In genomic region chr16:66844009-66844341, GRCh38 we compare ENCODE assay signal across 9 cellular contexts. TPM values are rescaled to one million over a fixed set of nuclear protein-coding genes. Genes with fewer than 3 reads are reported as not detected.
DNase-seq lines count a peak whose midpoint lies in the region; ATAC-seq and TF ChIP-seq lines count a peak whose summit lies in the region.
"Had no signal": no experiment of that assay in that cellular context is flagged by ENCODE, and none has a peak within 500 bp of the region (broad histone marks: within the 10 kb centered on the region; RNA-seq: fewer than 3 reads in every experiment).

No MANE protein-coding gene starts in this region.

- H3K9me3 Mint-ChIP-seq in stimulated activated naive CD8-positive, alpha-beta T cell treated with anti-CD3 and anti-CD28 coated beads, Interleukin-15, Interleukin-2, amounts not matched to agents 100 ng/mL and 50 ng/mL, for 24 hours, result no peaks in the 10 kb centered on the region
- H3K9me3 Mint-ChIP-seq in effector memory CD8-positive, alpha-beta T cell, result no peaks in the 10 kb centered on the region

- H3K79me2 ChIP-seq in neural cell (replicated peaks; ENCODE audit: insufficient read depth, low read length), result no peaks in the 10 kb centered on the region

- H3F3A ChIP-seq in neural cell (ENCODE audit: insufficient read depth, low read length, poor library complexity, severe bottlenecking), result no peaks in the 10 kb centered on the region

- no peak for DNase-seq in stimulated activated naive CD8-positive, alpha-beta T cell treated with anti-CD3 and anti-CD28 coated beads, Interleukin-15, Interleukin-2, amounts not matched to agents 100 U/mL and 50 U/mL, for 24 hours
- no peak for DNase-seq in effector memory CD8-positive, alpha-beta T cell
- DNase-seq in NCI-H146 (lab: John Stamatoyannopoulos, UW), result no peak
- no peak for DNase-seq in midbrain (lab: John Stamatoyannopoulos, UW)
- no peak for DNase-seq in SW480 (ENCODE audit: low spot score)
- DNase-seq: NCI-H226 had no signal

- H3K9me2 ChIP-seq in neural cell (ENCODE audit: insufficient read depth, low read length), result no peaks in the 10 kb centered on the region

- no peak for TF ChIP-seq EP300 in neural cell (conservative IDR thresholded peaks at IDR 0.05; ENCODE audit: poor library complexity, severe bottlenecking)

- no peaks in the 10 kb centered on the region for H4K20me1 ChIP-seq in neural cell (ENCODE audit: insufficient read depth)

- TF ChIP-seq RAD21 in neural cell (conservative IDR thresholded peaks at IDR 0.05), result no peak

- TF ChIP-seq CTCF in neural cell (IDR thresholded peaks at IDR 0.05; ENCODE audit: poor library complexity, severe bottlenecking), result no peak

- H2AFZ ChIP-seq in neural cell (ENCODE audit: low read depth, low read length), result no peak overlapping the region

- peaks cover 55% of the 10 kb centered on the region for H3K27me3 Mint-ChIP-seq in stimulated activated naive CD8-positive, alpha-beta T cell treated with anti-CD3 and anti-CD28 coated beads, Interleukin-15, Interleukin-2, amounts not matched to agents 100 ng/mL and 50 ng/mL, for 24 hours
- peaks cover 40 to 82% of the 10 kb centered on the region in 2 donors for H3K27me3 Mint-ChIP-seq in effector memory CD8-positive, alpha-beta T cell

- H3K4me3 ChIP-seq in neural cell (ENCODE audit: low read length), result peak overlapping the region; percentile 69

- no peak overlapping the region for H3K9ac ChIP-seq in neural cell (ENCODE audit: low read length)

- H3K36me3 ChIP-seq in neural cell (ENCODE audit: insufficient read depth, low read length), result no peaks in the 10 kb centered on the region

- ATAC-seq in stimulated activated naive CD8-positive, alpha-beta T cell treated with anti-CD3 and anti-CD28 coated beads, Interleukin-15, Interleukin-2, amounts not matched to agents 100 U/mL and 50 U/mL, for 24 hours, result no peak
- ATAC-seq in effector memory CD8-positive, alpha-beta T cell (replicated peaks), result no peak
- ATAC-seq in GM21737 (IDR thresholded peaks at IDR 0.05; ENCODE audit: unreplicated experiment), result no peak

- peaks cover 47% of the 10 kb centered on the region for H3K27me3 ChIP-seq in neural cell (ENCODE audit: insufficient read depth, low read depth, low read length)

- H3K36me3 Mint-ChIP-seq in stimulated activated naive CD8-positive, alpha-beta T cell treated with anti-CD3 and anti-CD28 coated beads, Interleukin-15, Interleukin-2, amounts not matched to agents 100 ng/mL and 50 ng/mL, for 24 hours (ENCODE audit: low read depth), result no peaks in the 10 kb centered on the region
- peaks cover 3% of the 10 kb centered on the region for H3K36me3 Mint-ChIP-seq in effector memory CD8-positive, alpha-beta T cell (ENCODE audit: insufficient read depth)

- no peaks in the 10 kb centered on the region for H3K9me3 ChIP-seq in neural cell (ENCODE audit: low read length)

- peaks cover 5% of the 10 kb centered on the region for H3K4me1 Mint-ChIP-seq in stimulated activated naive CD8-positive, alpha-beta T cell treated with anti-CD3 and anti-CD28 coated beads, Interleukin-15, Interleukin-2, amounts not matched to agents 100 ng/mL and 50 ng/mL, for 24 hours (ENCODE audit: low read depth)
- H3K4me1 Mint-ChIP-seq in effector memory CD8-positive, alpha-beta T cell (ENCODE audit: low read depth in 2 of 2), result peaks cover 4% of the 10 kb centered on the region in 2 donors

- no peak overlapping the region for H3K27ac ChIP-seq in neural cell (ENCODE audit: low read length)

- H3K4me2 ChIP-seq in neural cell (ENCODE audit: low read length), result no peak overlapping the region

- H3K4me3 Mint-ChIP-seq in stimulated activated naive CD8-positive, alpha-beta T cell treated with anti-CD3 and anti-CD28 coated beads, Interleukin-15, Interleukin-2, amounts not matched to agents 100 ng/mL and 50 ng/mL, for 24 hours, result peak overlapping the region; percentile 51
- peak overlapping the region; percentile 64 to 68 for H3K4me3 Mint-ChIP-seq in effector memory CD8-positive, alpha-beta T cell

- no peak overlapping the region for H3K27ac Mint-ChIP-seq in stimulated activated naive CD8-positive, alpha-beta T cell treated with anti-CD3 and anti-CD28 coated beads, Interleukin-15, Interleukin-2, amounts not matched to agents 100 ng/mL and 50 ng/mL, for 24 hours
- H3K27ac Mint-ChIP-seq in effector memory CD8-positive, alpha-beta T cell, result no peak overlapping the region

TF ChIP-seq in neural cell, 6 proteins besides CTCF, POLR2A, EP300 and RAD21:
- TF ChIP-seq MXI1 (conservative IDR thresholded peaks at IDR 0.05; ENCODE audit: poor library complexity, severe bottlenecking) (no peak), REST (IDR thresholded peaks at IDR 0.05; ENCODE audit: borderline replicate concordance) (no peak), EZH2 (IDR thresholded peaks at IDR 0.05; ENCODE audit: borderline replicate concordance, insufficient read depth, low read length, poor library complexity, severe bottlenecking) (no peak), POLR2AphosphoS5 (IDR thresholded peaks at IDR 0.05) (no peak)

RNA-seq across cellular contexts. Expression of gene CA7, which starts 0.2 kb away (rescaled TPM):
- not detected in 2 replicates for polyA plus RNA-seq in neural cell
- not detected in 2 replicates for polyA minus RNA-seq in neural cell

RNA-seq across cellular contexts. Expression of gene NAE1, which starts 13.2 kb away (rescaled TPM):
- 209 and 227 TPM in 2 replicates for polyA plus RNA-seq in neural cell
- 128 and 138 TPM in 2 replicates for polyA minus RNA-seq in neural cell

RNA-seq across cellular contexts. Expression of gene PDP2, which starts 36.3 kb away (rescaled TPM):
- polyA plus RNA-seq in neural cell, result 3.0 and 4.2 TPM in 2 replicates
- polyA minus RNA-seq in neural cell, result 9.5 and 16.8 TPM in 2 replicates

RNA-seq across cellular contexts. Expression of gene TERB1, which starts 42.6 kb away (rescaled TPM):
- 0.38 TPM in 1 of 2 replicates, not detected in the other for polyA plus RNA-seq in neural cell
- 0.69 TPM in 1 of 2 replicates, not detected in the other for polyA minus RNA-seq in neural cell
